ENCODE assay signal across 10 cellular contexts in the genomic region with DNA sequence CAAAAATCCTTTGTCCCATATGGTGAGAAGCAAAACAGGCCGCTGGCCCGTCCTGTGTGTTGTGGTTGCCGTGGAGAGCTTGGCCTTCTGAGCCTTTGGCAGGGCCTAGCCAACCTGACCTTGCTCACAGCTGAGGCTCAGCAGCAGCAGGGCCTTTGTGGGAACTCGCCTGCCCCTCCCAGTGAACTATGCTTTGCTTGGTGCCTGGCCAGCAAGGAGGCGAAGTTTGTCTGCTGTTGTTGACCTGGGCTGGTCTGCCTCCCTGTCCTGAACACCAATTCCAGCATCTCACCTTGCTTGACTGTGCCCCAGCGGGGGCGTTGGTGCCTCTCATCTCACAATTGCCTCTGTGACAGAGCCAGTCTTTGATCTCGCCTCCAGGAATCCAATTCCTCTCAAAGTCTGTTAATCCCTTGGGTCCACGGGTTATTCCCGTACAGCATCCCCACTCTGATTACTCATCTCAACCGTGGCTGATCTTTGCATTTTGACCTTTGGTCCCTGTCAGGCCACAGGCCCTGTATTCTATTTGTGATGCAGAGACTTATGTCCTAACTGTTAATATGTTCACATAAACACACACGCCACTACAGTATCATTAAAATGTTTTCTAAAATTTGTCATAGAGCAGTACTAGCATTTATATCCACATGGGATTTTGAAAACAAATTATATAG. TPM values are rescaled to one million over a fixed set of nuclear protein-coding genes. Genes with fewer than 3 reads are reported as not detected.
DNase-seq lines count a peak whose midpoint lies in the region; ATAC-seq and TF ChIP-seq lines count a peak whose summit lies in the region.
"Had no signal": no experiment of that assay in that cellular context is flagged by ENCODE, and none has a peak within 500 bp of the region (broad histone marks: within the 10 kb centered on the region; RNA-seq: fewer than 3 reads in every experiment).

No MANE protein-coding gene starts in this region.

- no peaks in the 10 kb centered on the region for H3K79me1 ChIP-seq in neuronal stem cell (ENCODE audit: low read depth, low read length)

- no peak overlapping the region for H2AK5ac ChIP-seq in neuronal stem cell (ENCODE audit: low read depth, low read length)

- POLR2A ChIA-PET in PC-3 (lab: Charles Lee; ENCODE audit: unreplicated experiment) = no interaction called here

- H3K4me2 ChIP-seq in DND-41 (ENCODE audit: insufficient read depth, low read length) (no peak overlapping the region), PC-3 (ENCODE audit: low read length) (no peak overlapping the region), neuronal stem cell (ENCODE audit: insufficient read depth, low read length, poor library complexity, severe bottlenecking) (no peak overlapping the region)

- CTCF ChIA-PET in PC-3 (lab: Charles Lee) = no interaction called here

- H3K9ac ChIP-seq in DND-41 (ENCODE audit: low read depth, low read length) (no peak overlapping the region), PC-3 (ENCODE audit: low read length) (no peak overlapping the region), neuronal stem cell (ENCODE audit: low read depth, low read length, poor library complexity) (no peak overlapping the region)

- no peaks in the 10 kb centered on the region for H3K36me3 ChIP-seq in DND-41 (ENCODE audit: insufficient read depth, low read length)
- no peaks in the 10 kb centered on the region for H3K36me3 ChIP-seq in PC-3 (ENCODE audit: low read depth, low read length)
- no peaks in the 10 kb centered on the region for H3K36me3 ChIP-seq in gastroesophageal sphincter
- no peaks in the 10 kb centered on the region for H3K36me3 ChIP-seq in neuronal stem cell (replicated peaks in 1 of 2; ENCODE audit: control insufficient read depth in 2 of 2, insufficient read depth in 2 of 2, low read length in 2 of 2)

- H3K27ac ChIP-seq in DND-41 (ENCODE audit: low read length) (no peak overlapping the region), PC-3 (ENCODE audit: low read length) (no peak overlapping the region), gastroesophageal sphincter (peak overlapping the region in 3 of 4 donors; percentile 65), neuronal stem cell (replicated peaks; ENCODE audit: low read length) (no peak overlapping the region)

- H4K8ac ChIP-seq in neuronal stem cell (ENCODE audit: low read depth, low read length) = no peak overlapping the region

- H3K23ac ChIP-seq in neuronal stem cell (ENCODE audit: low read depth, low read length, poor library complexity) = no peak overlapping the region

- ATAC-seq in DND-41 (ENCODE audit: insufficient read depth, low read depth) (peak; percentile 17; the same call in 1 of the 3 replicates), PC-3 (peak; percentile 13; the same call in 1 of the 2 replicates), gastroesophageal sphincter (peak; percentile 66), HG02938 (IDR thresholded peaks at IDR 0.05; ENCODE audit: unreplicated experiment) (no peak), HG02870 (IDR thresholded peaks at IDR 0.05; ENCODE audit: unreplicated experiment) (no peak)

- TF ChIP-seq POLR2A in gastroesophageal sphincter (IDR thresholded peaks at IDR 0.05) = no peak

- 34 to 50% methylated on average over 8 to 10 of the region's 12 CpGs for WGBS in gastroesophageal sphincter (ENCODE audit: low coverage in 1 of 2), 2 donors
- WGBS in neuronal stem cell (ENCODE audit: extremely low coverage in 2 of 2, insufficient read length in 2 of 2, insufficient replicate concordance in 1 of 2), 2 donors = no CpG with 5 or more reads among the region's 12 CpGs

- no peak overlapping the region for H2BK12ac ChIP-seq in neuronal stem cell (ENCODE audit: low read length)

- peaks cover 48% of the 10 kb centered on the region for H4K20me1 ChIP-seq in DND-41 (ENCODE audit: insufficient read depth, low read length)
- H4K20me1 ChIP-seq in PC-3 (ENCODE audit: low read length) = no peaks in the 10 kb centered on the region

- DNase-seq in DND-41 (no peak), PC-3 (no peak), neuronal stem cell (ENCODE audit: low spot score) (peak; percentile 6), D341Med (ENCODE audit: low spot score) (no peak), OCI-M2 (lab: John Stamatoyannopoulos, UW; ENCODE audit: unreplicated experiment) (no peak)
- DNase-seq: CD4-positive, CD25-positive, alpha-beta regulatory T cell had no signal

- no peak overlapping the region for H2AFZ ChIP-seq in DND-41 (ENCODE audit: low read depth, low read length)
- H2AFZ ChIP-seq in PC-3 (ENCODE audit: low read length) = no peak overlapping the region
- peak overlapping the region; percentile 70 for H2AFZ ChIP-seq in neuronal stem cell (ENCODE audit: low read length)

- no peaks in the 10 kb centered on the region for H3K9me2 ChIP-seq in PC-3 (replicated peaks; ENCODE audit: low read length)

- H3F3A ChIP-seq in PC-3 (ENCODE audit: low read length, unreplicated experiment) = no peaks in the 10 kb centered on the region

- no peak overlapping the region for H3K4ac ChIP-seq in neuronal stem cell (ENCODE audit: low read length)

- BruUV-seq in PC-3 (replicated peaks; lab: Mats Ljungman, UMichigan) = no TSS peak

- no peak for TF ChIP-seq EP300 in gastroesophageal sphincter (IDR thresholded peaks at IDR 0.05)

- H3K4me1 ChIP-seq in DND-41 (ENCODE audit: insufficient read depth, low read length) (no peaks in the 10 kb centered on the region), PC-3 (ENCODE audit: insufficient read depth, low read length) (0 out of 2 replicates have a peak, but pooled peaks cover 6% of the 10 kb centered on the region), gastroesophageal sphincter (peaks cover 0 to 23% (median 0%) of the 10 kb centered on the region in 3 donors), neuronal stem cell (ENCODE audit: control insufficient read depth in 2 of 2, insufficient read depth in 1 of 2, low read depth in 1 of 2, low read length in 2 of 2) (peaks cover 8 to 14% of the 10 kb centered on the region in 2 donors)

- H4K91ac ChIP-seq in neuronal stem cell (ENCODE audit: low read depth, low read length, poor library complexity) = no peak overlapping the region

- H3K18ac ChIP-seq in neuronal stem cell (ENCODE audit: low read length) = no peak overlapping the region

- no peak overlapping the region for H2BK5ac ChIP-seq in neuronal stem cell (ENCODE audit: low read length)

- H3K9me3 ChIP-seq in DND-41 (ENCODE audit: insufficient read depth, low read length, severe bottlenecking) (no peaks in the 10 kb centered on the region), PC-3 (ENCODE audit: low read length) (no peaks in the 10 kb centered on the region), gastroesophageal sphincter (peaks cover 0 to 5% (median 0%) of the 10 kb centered on the region in 3 donors), neuronal stem cell (replicated peaks in 1 of 2; ENCODE audit: control insufficient read depth in 2 of 2, insufficient read depth in 1 of 2, low read depth in 1 of 2, low read length in 2 of 2) (no peaks in the 10 kb centered on the region)

- H3K27me3 ChIP-seq in DND-41 (ENCODE audit: insufficient read depth, low read length, poor library complexity) = no peaks in the 10 kb centered on the region
- H3K27me3 ChIP-seq in PC-3 (ENCODE audit: low read length) = no peaks in the 10 kb centered on the region
- H3K27me3 ChIP-seq in gastroesophageal sphincter = no peaks in the 10 kb centered on the region
- no peaks in the 10 kb centered on the region for H3K27me3 ChIP-seq in neuronal stem cell (ENCODE audit: control insufficient read depth in 3 of 3, insufficient read depth in 3 of 3, low read depth in 1 of 3, low read length in 3 of 3)

- no peak overlapping the region for H3K4me3 ChIP-seq in DND-41 (ENCODE audit: low read depth in 1 of 2, low read length in 2 of 2)
- no peak overlapping the region for H3K4me3 ChIP-seq in PC-3 (ENCODE audit: low read length)
- H3K4me3 ChIP-seq in gastroesophageal sphincter = no peak overlapping the region
- H3K4me3 ChIP-seq in neuronal stem cell (ENCODE audit: low read length in 2 of 2) = no peak overlapping the region

- H2BK15ac ChIP-seq in neuronal stem cell (ENCODE audit: low read length) = no peak overlapping the region

- H3K79me2 ChIP-seq in DND-41 (ENCODE audit: insufficient read depth, low read length) = peaks cover 62% of the 10 kb centered on the region
- peaks cover 8% of the 10 kb centered on the region; the same call in 1 of the 2 replicates for H3K79me2 ChIP-seq in PC-3 (ENCODE audit: low read length)

- H3K14ac ChIP-seq in neuronal stem cell (ENCODE audit: low read length) = peak overlapping the region; percentile 25

- intact Hi-C loops in PC-3 (cut with micrococcal nuclease) = no loop called here

- no peak overlapping the region for H2BK120ac ChIP-seq in neuronal stem cell (ENCODE audit: low read depth, low read length)

- no peak for TF ChIP-seq CTCF in DND-41 (IDR thresholded peaks at IDR 0.05; ENCODE audit: borderline replicate concordance, extremely low read depth, low read length, poor library complexity, severe bottlenecking)
- no peak for TF ChIP-seq CTCF in PC-3 (conservative IDR thresholded peaks at IDR 0.05; ENCODE audit: low read depth, low read length)
- TF ChIP-seq CTCF in gastroesophageal sphincter (IDR thresholded peaks at IDR 0.05) = no peak

RNA-seq across cellular contexts. Expression of gene EPDR1, which starts 22.6 kb away (rescaled TPM):
- total RNA-seq in PC-3 (2014; rRNA removed) = 22.7 and 26.6 TPM in 2 replicates
- total RNA-seq in gastroesophageal sphincter = 10 to 100 TPM; 14.3 to 43.8 (median 19.0) TPM
- polyA plus RNA-seq in neuronal stem cell (2013, experiment 1 of 2) = 5.7 TPM
- polyA plus RNA-seq in neuronal stem cell (2013, experiment 2 of 2) = 5.4 TPM
- total RNA-seq: CD4-positive, CD25-positive, alpha-beta regulatory T cell had no signal

RNA-seq across cellular contexts. Expression of gene SFRP4, which starts 26.5 kb away (rescaled TPM):
- not detected in 2 replicates for total RNA-seq in PC-3 (2014; rRNA removed)
- 10 to 100 TPM in 1 of 4 donors, 1 to 10 TPM in 3; 1.4 to 11.0 (median 5.1) TPM for total RNA-seq in gastroesophageal sphincter
- polyA plus RNA-seq in neuronal stem cell (2013, experiment 1 of 2) = 0.07 TPM
- polyA plus RNA-seq in neuronal stem cell (2013, experiment 2 of 2) = 0.04 TPM
- total RNA-seq: CD4-positive, CD25-positive, alpha-beta regulatory T cell had no signal
- polyA plus RNA-seq: CD4-positive, CD25-positive, alpha-beta regulatory T cell; neural cell had no signal

Comparison
In these comparisons a context has a peak if more than half of its experiments do, and no peak if none do; other contexts are left out.
1. ATAC-seq: peak in DND-41 (single experiment), PC-3 (single experiment) and gastroesophageal sphincter (single experiment); none in HG02938 (single experiment) and HG02870 (single experiment).
2. H3K27ac ChIP-seq: peak in gastroesophageal sphincter (3 of 4); none in DND-41 (single experiment), PC-3 (single experiment) and neuronal stem cell (single experiment).